Comparison of ENCODE assay signal across 8 cellular contexts in the genomic region with DNA sequence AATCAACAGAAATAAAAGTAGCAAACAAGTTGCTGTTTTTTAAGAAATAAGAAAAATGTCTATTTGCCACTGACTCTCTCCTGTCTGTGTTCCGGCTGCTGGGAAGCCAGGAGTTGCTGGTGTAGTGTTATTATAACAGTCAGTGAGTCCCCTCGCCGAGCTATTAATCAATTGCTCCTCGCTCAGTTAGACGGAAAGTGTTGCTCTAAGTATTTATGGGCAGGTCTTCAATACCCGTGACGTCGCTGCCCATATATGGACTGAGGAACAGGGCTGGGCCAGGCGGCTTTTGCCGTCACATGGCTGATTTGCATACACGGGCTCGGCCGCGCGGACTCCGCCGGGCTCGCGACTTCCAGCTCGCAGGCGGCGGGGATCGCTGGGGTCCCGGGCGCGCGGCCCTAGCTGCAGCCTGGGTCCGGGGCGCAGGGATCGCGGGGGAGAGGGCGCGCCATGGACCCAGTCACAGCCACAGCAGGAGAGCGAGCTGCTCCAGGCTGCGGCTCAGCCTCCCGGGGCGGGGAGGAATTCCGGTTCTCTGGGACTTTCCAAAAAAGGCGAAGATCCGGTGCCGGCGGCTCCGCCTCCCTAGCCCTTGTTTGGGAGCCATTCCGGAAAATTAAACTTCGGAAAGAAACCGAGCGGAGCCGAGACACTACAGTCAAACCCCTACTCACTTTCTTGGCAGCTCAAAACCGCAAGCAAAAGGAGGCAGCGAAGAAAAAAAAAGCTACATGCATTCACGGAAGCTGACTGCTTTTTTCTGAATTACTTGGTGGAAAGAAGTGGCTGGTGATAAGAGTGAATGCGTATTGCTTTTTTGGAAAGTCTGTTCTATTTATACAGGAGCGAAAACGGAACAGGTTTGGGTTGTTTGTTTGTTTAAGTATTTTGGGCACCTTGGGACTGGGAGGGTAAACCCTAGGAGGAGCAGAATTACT. TPM values are rescaled to one million over a fixed set of nuclear protein-coding genes. Genes with fewer than 3 reads are reported as not detected.
DNase-seq lines count a peak whose midpoint lies in the region; ATAC-seq, FAIRE-seq and TF ChIP-seq lines count a peak whose summit lies in the region.

A gene (minus strand): TSS at position 188 of the 941 bp plus-strand sequence. CDS start 337 bp downstream, outside the sequence.

- peak within 1 kb of the TSS; percentile 95 for H3K4me3 Mint-ChIP-seq in WTC11

- H3K4me1 ChIP-seq in A549 (peaks cover 18% of the 10 kb centered on the region), small intestine (ENCODE audit: control insufficient read depth in 2 of 2, insufficient read depth in 1 of 2, low read depth in 1 of 2, low read length in 1 of 2) (peaks cover 8 to 13% of the 10 kb centered on the region in 2 donors)

- H3K27me3 ChIP-seq in bronchial epithelial cell (ENCODE audit: control insufficient read depth, insufficient read depth, low read length): peaks cover 18% of the 10 kb centered on the region
- H3K27me3 ChIP-seq in small intestine (ENCODE audit: control insufficient read depth in 2 of 2, insufficient read depth in 2 of 2, low read length in 2 of 2): peaks cover 0 to 8% of the 10 kb centered on the region in 2 donors

- H3K27ac Mint-ChIP-seq in WTC11: no peak within 1 kb of the TSS

- H3K36me3 Mint-ChIP-seq in WTC11: no peaks in the 10 kb centered on the region

- TF ChIP-seq RAD21 in A549 (conservative IDR thresholded peaks at IDR 0.05 in 1 of 2, IDR thresholded peaks at IDR 0.05 in 1 of 2): no peak

- TF ChIP-seq CTCF in A549 (IDR thresholded peaks at IDR 0.05) (no peak), WTC11 (IDR thresholded peaks at IDR 0.05) (no peak), bronchial epithelial cell (IDR thresholded peaks at IDR 0.05; ENCODE audit: insufficient read depth, low read length, severe bottlenecking) (no peak)

- H3K9me3 ChIP-seq in A549 (no peaks in the 10 kb centered on the region), small intestine (ENCODE audit: control insufficient read depth, low read depth) (no peaks in the 10 kb centered on the region)

- POLR2A ChIA-PET in A549 (lab: Yijun Ruan, JAX) (interaction anchor here (2.5 kb wide), 1 partner anchor 12 kb away, joined by 14 read pairs; a partner anchor contains a TSS), WTC11 (lab: Charles Lee) (interaction anchor here (0.5 to 3.4 kb wide), 4 partner anchors 11 to 791 kb away, joined by 3 to 28 read pairs (median 6); a partner anchor contains a TSS)

- under 1% methylated on average over 33 of the region's 54 CpGs for WGBS in A549 (ENCODE audit: missing lambda C conversion rate)
- WGBS in small intestine, 3 donors: 0 to 1% (median 0%) methylated on average over 33 to 54 of the region's 54 CpGs

- peak within 1 kb of the TSS; percentile 58 for H3K4me3 ChIP-seq in A549
- peak within 1 kb of the TSS; percentile 51 for H3K4me3 ChIP-seq in bronchial epithelial cell (ENCODE audit: low read depth, low read length)
- H3K4me3 ChIP-seq in small intestine (ENCODE audit: low read depth in 1 of 2, low read length in 2 of 2): peak within 1 kb of the TSS; percentile 68 to 79

- ATAC-seq in A549 (peak; percentile 78 to 88), GM18861 (IDR thresholded peaks at IDR 0.05; ENCODE audit: unreplicated experiment) (peak; percentile 71), HG03095 (IDR thresholded peaks at IDR 0.05; ENCODE audit: unreplicated experiment) (peak; percentile 73), WTC11 (peak; percentile 67)

- no peak for TF ChIP-seq EP300 in A549 (IDR thresholded peaks at IDR 0.05)

- H3K36me3 ChIP-seq in bronchial epithelial cell (ENCODE audit: control insufficient read depth, insufficient read depth, low read length): no peaks in the 10 kb centered on the region
- H3K36me3 ChIP-seq in small intestine (ENCODE audit: control insufficient read depth in 2 of 2, insufficient read depth in 2 of 2, low read length in 2 of 2): no peaks in the 10 kb centered on the region

- H3K27ac ChIP-seq in A549 (peak within 1 kb of the TSS; percentile 38 to 86; a peak in 4 of 6 replicates), small intestine (ENCODE audit: low read depth in 1 of 2, low read length in 1 of 2) (peak within 1 kb of the TSS; percentile 81 to 90)

- H3K27me3 Mint-ChIP-seq in WTC11 (ENCODE audit: low read depth): peaks cover 93% of the 10 kb centered on the region

- FAIRE-seq in A549 (lab: Jason Lieb, UNC) (no peak), bronchial epithelial cell (lab: Jason Lieb, UNC) (no peak), small intestine (lab: Jason Lieb, UNC) (no peak)

- no peak for TF ChIP-seq POLR2A in A549 (IDR thresholded peaks at IDR 0.05; ENCODE audit: low read length)

- H3K9me3 Mint-ChIP-seq in WTC11: no peaks in the 10 kb centered on the region

- DNase-seq in A549 (ENCODE audit: low read depth in 1 of 2, low spot score in 1 of 2) (peak; percentile 90 to 95), NCI-H2196 (lab: John Stamatoyannopoulos, UW; ENCODE audit: unreplicated experiment) (peak; percentile 70), WTC11 (ENCODE audit: low spot score) (peak; percentile 88), bronchial epithelial cell (ENCODE audit: low read depth) (peak; percentile 86), iPS-NIHi7 (ENCODE audit: extremely low spot score) (peak; percentile 82), small intestine (peak; percentile 97)

- CTCF ChIA-PET in A549 (lab: Yijun Ruan, JAX): interaction anchor here (0.5 to 6.2 kb wide), 11 partner anchors 13 to 552 kb away, joined by 3 to 62 read pairs (median 5); no protein-coding TSS in a partner anchor
- CTCF ChIA-PET in WTC11 (lab: Charles Lee): interaction anchor here (1.1 to 5.9 kb wide), 14 partner anchors 11 to 904 kb away, joined by 3 to 99 read pairs (median 6); a partner anchor contains a TSS

- H3K4me2 ChIP-seq in A549: peak within 1 kb of the TSS; percentile 82

- peaks cover 30% of the 10 kb centered on the region for H3K4me1 Mint-ChIP-seq in WTC11

TF ChIP-seq in A549, 52 proteins besides CTCF, POLR2A, EP300 and RAD21 (continues in another document):
- TF ChIP-seq EHF (CRISPR knock-in tag; IDR thresholded peaks at IDR 0.05) (no peak), SREBF2 (IDR thresholded peaks at IDR 0.05) (no peak), ZC3H11A (IDR thresholded peaks at IDR 0.05) (no peak), CBX2 (IDR thresholded peaks at IDR 0.05; ENCODE audit: borderline replicate concordance, low read depth) (no peak), TP53 (CRISPR knock-in tag; IDR thresholded peaks at IDR 0.05) (no peak), EHMT2 (IDR thresholded peaks at IDR 0.05; ENCODE audit: low read depth) (no peak), JUN (IDR thresholded peaks at IDR 0.05) (no peak)
- TF ChIP-seq, protein P1, sequence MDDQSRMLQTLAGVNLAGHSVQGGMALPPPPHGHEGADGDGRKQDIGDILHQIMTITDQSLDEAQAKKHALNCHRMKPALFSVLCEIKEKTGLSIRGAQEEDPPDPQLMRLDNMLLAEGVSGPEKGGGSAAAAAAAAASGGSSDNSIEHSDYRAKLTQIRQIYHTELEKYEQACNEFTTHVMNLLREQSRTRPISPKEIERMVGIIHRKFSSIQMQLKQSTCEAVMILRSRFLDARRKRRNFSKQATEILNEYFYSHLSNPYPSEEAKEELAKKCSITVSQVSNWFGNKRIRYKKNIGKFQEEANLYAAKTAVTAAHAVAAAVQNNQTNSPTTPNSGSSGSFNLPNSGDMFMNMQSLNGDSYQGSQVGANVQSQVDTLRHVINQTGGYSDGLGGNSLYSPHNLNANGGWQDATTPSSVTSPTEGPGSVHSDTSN (IDR thresholded peaks at IDR 0.05): no peak
- TF ChIP-seq, protein P2, sequence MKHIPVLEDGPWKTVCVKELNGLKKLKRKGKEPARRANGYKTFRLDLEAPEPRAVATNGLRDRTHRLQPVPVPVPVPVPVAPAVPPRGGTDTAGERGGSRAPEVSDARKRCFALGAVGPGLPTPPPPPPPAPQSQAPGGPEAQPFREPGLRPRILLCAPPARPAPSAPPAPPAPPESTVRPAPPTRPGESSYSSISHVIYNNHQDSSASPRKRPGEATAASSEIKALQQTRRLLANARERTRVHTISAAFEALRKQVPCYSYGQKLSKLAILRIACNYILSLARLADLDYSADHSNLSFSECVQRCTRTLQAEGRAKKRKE (CRISPR knock-in tag; IDR thresholded peaks at IDR 0.05; ENCODE audit: low read depth): no peak

TF ChIP-seq in WTC11, 78 proteins besides CTCF, POLR2A, EP300 and RAD21 (continues in another document):
- TF ChIP-seq, protein P3, sequence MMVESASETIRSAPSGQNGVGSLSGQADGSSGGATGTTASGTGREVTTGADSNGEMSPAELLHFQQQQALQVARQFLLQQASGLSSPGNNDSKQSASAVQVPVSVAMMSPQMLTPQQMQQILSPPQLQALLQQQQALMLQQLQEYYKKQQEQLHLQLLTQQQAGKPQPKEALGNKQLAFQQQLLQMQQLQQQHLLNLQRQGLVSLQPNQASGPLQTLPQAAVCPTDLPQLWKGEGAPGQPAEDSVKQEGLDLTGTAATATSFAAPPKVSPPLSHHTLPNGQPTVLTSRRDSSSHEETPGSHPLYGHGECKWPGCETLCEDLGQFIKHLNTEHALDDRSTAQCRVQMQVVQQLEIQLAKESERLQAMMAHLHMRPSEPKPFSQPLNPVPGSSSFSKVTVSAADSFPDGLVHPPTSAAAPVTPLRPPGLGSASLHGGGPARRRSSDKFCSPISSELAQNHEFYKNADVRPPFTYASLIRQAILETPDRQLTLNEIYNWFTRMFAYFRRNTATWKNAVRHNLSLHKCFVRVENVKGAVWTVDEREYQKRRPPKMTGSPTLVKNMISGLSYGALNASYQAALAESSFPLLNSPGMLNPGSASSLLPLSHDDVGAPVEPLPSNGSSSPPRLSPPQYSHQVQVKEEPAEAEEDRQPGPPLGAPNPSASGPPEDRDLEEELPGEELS (CRISPR knock-in tag; IDR thresholded peaks at IDR 0.05): no peak
- TF ChIP-seq IRF2 (CRISPR knock-in tag; IDR thresholded peaks at IDR 0.05; ENCODE audit: borderline replicate concordance, low read depth): no peak
- TF ChIP-seq, protein P4, sequence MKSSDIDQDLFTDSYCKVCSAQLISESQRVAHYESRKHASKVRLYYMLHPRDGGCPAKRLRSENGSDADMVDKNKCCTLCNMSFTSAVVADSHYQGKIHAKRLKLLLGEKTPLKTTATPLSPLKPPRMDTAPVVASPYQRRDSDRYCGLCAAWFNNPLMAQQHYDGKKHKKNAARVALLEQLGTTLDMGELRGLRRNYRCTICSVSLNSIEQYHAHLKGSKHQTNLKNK (CRISPR knock-in tag; IDR thresholded peaks at IDR 0.05): no peak
- peak; percentile 54; the same call in 1 of the 2 replicates for TF ChIP-seq ZNF423 (CRISPR knock-in tag; IDR thresholded peaks at IDR 0.05)
- no peak for TF ChIP-seq GRHL2 (CRISPR knock-in tag; IDR thresholded peaks at IDR 0.05; ENCODE audit: insufficient replicate concordance, severe bottlenecking)

RNA-seq across cellular contexts. Expression of the gene that starts here (rescaled TPM):
- 1.6 and 4.4 TPM in 2 replicates for polyA plus RNA-seq in A549 (2011; rRNA removed)
- 0.30 and 0.49 TPM in 2 replicates for polyA plus RNA-seq in A549 (2012; cell fraction: cytosol; rRNA removed)
- polyA plus RNA-seq in A549 (2012; cell fraction: nucleus; rRNA removed): 0.80 and 1.1 TPM in 2 replicates
- polyA plus RNA-seq in A549 (2017; fragmentation: RNase III; extraction: RNeasy Plus Mini Kit Qiagen cat#74134 plus additional on column Dnase treatment): 0.13 TPM in 1 of 3 replicates, not detected in the others
- polyA minus RNA-seq in A549 (2011; rRNA and poly(A)+ RNA removed): 4.3 and 4.6 TPM in 2 replicates
- total RNA-seq in WTC11 (2021): 0.92 to 1.6 TPM (median 1.6 TPM) in 3 replicates
- 0.13 and 0.26 TPM in 2 replicates for total RNA-seq in bronchial epithelial cell
- polyA plus RNA-seq in small intestine: 1 to 10 TPM in 1 of 3 donors, under 1 TPM in 2; 0.45 to 5.4 (median 0.54) TPM

Comparison
In these comparisons a context has a peak if more than half of its experiments do, and no peak if none do; other contexts are left out.
1. Peak in every context shown above with its lines: DNase-seq, ATAC-seq, H3K4me3 ChIP-seq and H3K27ac ChIP-seq.
2. Peak in DNase-seq and H3K4me3 ChIP-seq in bronchial epithelial cell; RNA of the gene not detected or under 1 TPM.